Comparison of ENCODE assay signal across 1 cellular context in genomic region chr14:100328495-100329163, GRCh38.
TF ChIP-seq lines count a peak whose summit lies in the region.

No MANE protein-coding gene starts in this region.

TF ChIP-seq in HepG2, 621 proteins besides CTCF, POLR2A, EP300 and RAD21 (continued from another document and continues in another):
- peak; percentile 52 for TF ChIP-seq PAXIP1 (CRISPR knock-in tag; conservative IDR thresholded peaks at IDR 0.05)
- TF ChIP-seq ZNF292 (CRISPR knock-in tag; IDR thresholded peaks at IDR 0.05; ENCODE audit: borderline replicate concordance, low read depth), result peak; percentile 90
- TF ChIP-seq KAT8 (CRISPR knock-in tag; IDR thresholded peaks at IDR 0.05), result peak; percentile 52; the same call in 1 of the 2 replicates
- peak; percentile 75; the same call in 1 of the 2 replicates for TF ChIP-seq MEIS1 (CRISPR knock-in tag; IDR thresholded peaks at IDR 0.05; ENCODE audit: borderline replicate concordance)
- TF ChIP-seq ZSCAN31 (CRISPR knock-in tag; IDR thresholded peaks at IDR 0.05; ENCODE audit: low read depth), result 0 out of 2 replicates have a peak, but pooled peaks have one; percentile 29
- TF ChIP-seq CENPT (CRISPR knock-in tag; IDR thresholded peaks at IDR 0.05; ENCODE audit: low read depth), result no peak
- peak; percentile 53; the same call in 1 of the 2 replicates for TF ChIP-seq SRY (CRISPR knock-in tag; IDR thresholded peaks at IDR 0.05)
- peak; percentile 31 for TF ChIP-seq ZNF331 (CRISPR knock-in tag; IDR thresholded peaks at IDR 0.05)
- no peak for TF ChIP-seq THAP7 (CRISPR knock-in tag; IDR thresholded peaks at IDR 0.05)
- TF ChIP-seq ZNF784 (CRISPR knock-in tag; IDR thresholded peaks at IDR 0.05; ENCODE audit: borderline replicate concordance), result peak; percentile 74; the same call in 1 of the 2 replicates
- no peak for TF ChIP-seq CCAR2 (optimal IDR thresholded peaks at IDR 0.05; ENCODE audit: low read depth, low read length)
- TF ChIP-seq PRDM4 (CRISPR knock-in tag; IDR thresholded peaks at IDR 0.05; ENCODE audit: borderline replicate concordance), result no peak
- TF ChIP-seq IRF9 (CRISPR knock-in tag; IDR thresholded peaks at IDR 0.05; ENCODE audit: borderline replicate concordance), result no peak; the same call in 1 of the 2 replicates
- TF ChIP-seq PHF8 (CRISPR knock-in tag; IDR thresholded peaks at IDR 0.05), result peak; percentile 67
- no peak for TF ChIP-seq FLYWCH1 (CRISPR knock-in tag; IDR thresholded peaks at IDR 0.05)
- peak; percentile 98 for TF ChIP-seq SNAPC4 (CRISPR knock-in tag; IDR thresholded peaks at IDR 0.05)
- no peak; the same call in 1 of the 2 replicates for TF ChIP-seq HIVEP1 (CRISPR knock-in tag; IDR thresholded peaks at IDR 0.05)
- 0 out of 2 replicates have a peak, but pooled peaks have one; percentile 58 for TF ChIP-seq ZNF543 (CRISPR knock-in tag; IDR thresholded peaks at IDR 0.05)
- no peak for TF ChIP-seq NKX3-1 (CRISPR knock-in tag; IDR thresholded peaks at IDR 0.05)
- no peak; the same call in 1 of the 2 replicates for TF ChIP-seq HBP1 (CRISPR knock-in tag; IDR thresholded peaks at IDR 0.05; ENCODE audit: low read depth)
- 0 out of 2 replicates have a peak, but pooled peaks have one; percentile 31 for TF ChIP-seq HNF1B (CRISPR knock-in tag; IDR thresholded peaks at IDR 0.05)
- TF ChIP-seq ZNF552 (CRISPR knock-in tag; IDR thresholded peaks at IDR 0.05; ENCODE audit: borderline replicate concordance), result peak; percentile 27; the same call in 1 of the 2 replicates
- 0 out of 2 replicates have a peak, but pooled peaks have one; percentile 29 for TF ChIP-seq GMEB1 (CRISPR knock-in tag; IDR thresholded peaks at IDR 0.05; ENCODE audit: borderline replicate concordance)
- peak; percentile 38; the same call in 1 of the 2 replicates for TF ChIP-seq ZNF44 (CRISPR knock-in tag; IDR thresholded peaks at IDR 0.05)
- no peak for TF ChIP-seq ZNF891 (CRISPR knock-in tag; IDR thresholded peaks at IDR 0.05)
- no peak for TF ChIP-seq ATRX (CRISPR knock-in tag; IDR thresholded peaks at IDR 0.05; ENCODE audit: borderline replicate concordance)
- TF ChIP-seq ZNF747 (CRISPR knock-in tag; IDR thresholded peaks at IDR 0.05; ENCODE audit: borderline replicate concordance), result peak; percentile 74
- TF ChIP-seq ZNF800 (CRISPR knock-in tag; IDR thresholded peaks at IDR 0.05), result no peak
- TF ChIP-seq HIC2 (CRISPR knock-in tag; IDR thresholded peaks at IDR 0.05; ENCODE audit: low read depth), result peak; percentile 76; the same call in 1 of the 2 replicates
- 0 out of 2 replicates have a peak, but pooled peaks have one; percentile 19 for TF ChIP-seq ZNF263 (CRISPR knock-in tag; IDR thresholded peaks at IDR 0.05)
